Comparison of ENCODE assay signal across 8 cellular contexts in the genomic region with DNA sequence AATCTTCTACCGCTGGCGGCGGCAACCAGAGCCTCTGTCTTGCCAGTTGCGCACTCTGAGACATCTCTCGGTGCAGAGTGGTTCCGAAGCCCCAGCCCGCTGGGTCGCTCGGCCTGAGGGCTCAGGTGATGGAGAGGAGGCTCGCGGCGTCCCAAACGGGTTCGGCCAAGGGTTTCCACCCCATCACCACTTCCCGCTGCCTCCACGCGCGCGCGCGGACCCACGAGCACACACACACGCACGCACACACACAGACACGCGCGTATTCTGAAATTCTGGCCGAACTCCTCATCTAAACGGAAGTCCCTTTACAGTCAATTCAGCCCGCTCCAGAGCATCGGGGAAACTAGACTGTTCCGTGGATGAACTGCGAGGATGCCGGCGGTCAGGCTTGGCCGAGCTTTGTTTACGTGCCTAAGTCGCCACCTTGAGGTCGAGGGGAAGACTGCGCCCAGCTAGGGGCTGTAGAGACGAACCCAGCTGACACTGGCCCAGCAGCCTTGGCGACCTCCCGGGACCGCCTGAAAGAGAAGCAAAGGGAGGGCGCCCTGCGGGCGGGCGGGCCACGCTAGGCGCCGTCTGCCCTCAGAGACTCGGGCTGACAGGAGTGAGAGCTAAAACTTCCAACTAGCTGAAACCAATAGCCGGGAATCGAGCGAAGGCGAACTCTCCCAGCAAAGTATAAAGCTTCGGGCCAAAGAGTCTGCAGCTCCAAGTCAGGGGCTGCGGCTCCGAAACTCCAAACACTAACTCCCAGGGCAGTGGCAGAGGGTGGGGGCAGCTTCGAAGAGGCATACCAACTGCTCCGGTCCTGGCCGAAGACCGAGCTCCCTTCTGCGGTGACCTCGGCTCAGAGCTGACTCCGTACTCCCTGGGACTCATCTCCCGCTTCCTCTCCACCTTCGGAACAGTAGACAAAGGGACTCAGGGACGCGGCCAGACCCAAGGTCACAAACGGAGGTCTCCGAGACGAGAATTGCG.
DNase-seq lines count a peak whose midpoint lies in the region; ATAC-seq and TF ChIP-seq lines count a peak whose summit lies in the region.

No MANE protein-coding gene starts in this region.

- DNase-seq in NAMALWA (ENCODE audit: low spot score), result peak; percentile 84
- DNase-seq in SK-MEL-5 (ENCODE audit: low read depth, low spot score), result peak; percentile 96
- DNase-seq in anterior cingulate cortex (lab: John Stamatoyannopoulos, UW), result peak in 55 of 58 donors; percentile 50 to 90 (median 77)
- peak; percentile 94 for DNase-seq in right atrium auricular region (ENCODE audit: low spot score)
- peak; percentile 88 for DNase-seq in progenitor cell of endocrine pancreas (ENCODE audit: low spot score, unreplicated experiment)
- no peak for DNase-seq in NK-92 treated with Interleukin-12 subunit alpha and Interleukin-12 subunit beta, amount 100 ng/mL, for 24 hours (lab: John Stamatoyannopoulos, UW)

- no peaks in the 10 kb centered on the region for H3K9me3 Mint-ChIP-seq in progenitor cell of endocrine pancreas (ENCODE audit: low read depth)

- TF ChIP-seq CTCF in GM12875 (IDR thresholded peaks at IDR 0.05; ENCODE audit: borderline replicate concordance, insufficient read depth, low read depth, low read length) (peak; percentile 93), right atrium auricular region (IDR thresholded peaks at IDR 0.05) (peak; percentile 76 to 96), progenitor cell of endocrine pancreas (IDR thresholded peaks at IDR 0.05; ENCODE audit: unreplicated experiment) (peak; percentile 87)

- no peaks in the 10 kb centered on the region for H3K36me3 Mint-ChIP-seq in progenitor cell of endocrine pancreas (ENCODE audit: insufficient read depth)

- in situ Hi-C loops in SK-MEL-5 (cut with HindIII; ENCODE audit: low pct_unique_long_range_greater_than_20kb, low sequenced_read_pairs), result no loop called here

- peaks cover 16% of the 10 kb centered on the region for H3K27me3 Mint-ChIP-seq in progenitor cell of endocrine pancreas

- H3K4me3 Mint-ChIP-seq in progenitor cell of endocrine pancreas (ENCODE audit: low read depth), result peak overlapping the region; percentile 81

- peaks cover 0 to 15% of the 10 kb centered on the region in 2 donors for H3K4me1 ChIP-seq in right atrium auricular region

- H3K4me3 ChIP-seq in GM12875 (ENCODE audit: low read depth, low read length), result peak overlapping the region; percentile 24
- peak overlapping the region; percentile 45 to 63 for H3K4me3 ChIP-seq in right atrium auricular region

- H3K9me3 ChIP-seq in right atrium auricular region, result no peaks in the 10 kb centered on the region

- H3K27me3 ChIP-seq in right atrium auricular region, result no peaks in the 10 kb centered on the region

- peak overlapping the region; percentile 93 for H3K27ac Mint-ChIP-seq in progenitor cell of endocrine pancreas

- ATAC-seq in HG02642 (IDR thresholded peaks at IDR 0.05; ENCODE audit: poor library complexity, unreplicated experiment), result peak; percentile 100

- peaks cover 22% of the 10 kb centered on the region for H3K4me1 Mint-ChIP-seq in progenitor cell of endocrine pancreas (ENCODE audit: low read depth)

- no peaks in the 10 kb centered on the region for H3K36me3 ChIP-seq in right atrium auricular region

- H3K27ac ChIP-seq in right atrium auricular region, result peak overlapping the region; percentile 82
